19 cellular contexts compared by ENCODE assay signal in the genomic region with DNA sequence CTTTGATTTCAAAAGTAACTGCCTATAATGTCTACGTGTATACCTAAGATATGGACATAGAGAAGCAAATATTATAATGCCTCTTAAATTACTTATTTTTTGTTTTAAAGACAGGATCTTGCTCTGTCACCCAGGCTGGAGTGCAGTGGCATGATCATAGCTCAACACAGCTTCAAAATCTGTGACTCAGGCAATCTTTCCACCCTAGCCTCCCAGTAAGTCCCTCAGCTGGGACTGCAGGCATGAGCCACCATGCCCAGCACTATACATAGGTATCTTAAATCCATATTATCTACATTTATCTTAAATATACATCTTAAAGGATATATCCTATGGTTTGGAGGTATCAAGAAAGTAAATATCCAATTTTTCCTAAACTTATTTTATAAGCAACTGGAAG.
"Had no signal": no experiment of that assay in that cellular context is flagged by ENCODE, and none has a peak within 500 bp of the region (broad histone marks: within the 10 kb centered on the region; RNA-seq: fewer than 3 reads in every experiment).

No MANE protein-coding gene starts in this region.

- H3K4me3 ChIP-seq: coronary artery, hepatocyte, psoas muscle, right lobe of liver, spleen, thoracic aorta, transverse colon had no signal

- H3K4me1 ChIP-seq: psoas muscle, spleen had no signal

- H3K4me3 Mint-ChIP-seq: endodermal cell; naive thymus-derived CD4-positive, alpha-beta T cell; nephron progenitor cell; stimulated activated memory B cell treated with anti-CD40 and anti-IgM and Interleukin-4, amounts not matched to agents 10 μg/mL and 1 μg/mL and 100 μg/mL, for 72 hours; stimulated activated naive CD8-positive, alpha-beta T cell treated with anti-CD3 and anti-CD28 coated beads, Interleukin-15, amount 100 ng/mL, for 72 hours had no signal

- H3K27me3 Mint-ChIP-seq: naive thymus-derived CD4-positive, alpha-beta T cell; stimulated activated memory B cell treated with anti-CD40 and anti-IgM and Interleukin-4, amounts not matched to agents 10 μg/mL and 1 μg/mL and 100 μg/mL, for 72 hours; stimulated activated naive CD8-positive, alpha-beta T cell treated with anti-CD3 and anti-CD28 coated beads, Interleukin-15, amount 100 ng/mL, for 72 hours had no signal

- H3K36me3 ChIP-seq: right lobe of liver, spleen, thoracic aorta, transverse colon had no signal

- H3K27me3 ChIP-seq: hepatocyte, right lobe of liver, spleen, transverse colon had no signal

- H3K27ac ChIP-seq: coronary artery, hepatocyte, psoas muscle, right lobe of liver, spleen, thoracic aorta, transverse colon had no signal

- H3K4me1 Mint-ChIP-seq: naive thymus-derived CD4-positive, alpha-beta T cell; stimulated activated memory B cell treated with anti-CD40 and anti-IgM and Interleukin-4, amounts not matched to agents 10 μg/mL and 1 μg/mL and 100 μg/mL, for 72 hours; stimulated activated naive CD8-positive, alpha-beta T cell treated with anti-CD3 and anti-CD28 coated beads, Interleukin-15, amount 100 ng/mL, for 72 hours had no signal

- ATAC-seq: naive thymus-derived CD4-positive, alpha-beta T cell; psoas muscle; right lobe of liver; stimulated activated memory B cell treated with anti-CD40 and anti-IgM and Interleukin-4, amounts not matched to agents 10 μg/mL and 1 μg/mL and 100 μg/mL, for 72 hours; stimulated activated naive CD8-positive, alpha-beta T cell treated with anti-CD3 and anti-CD28 coated beads, Interleukin-15, amount 100 ng/mL, for 72 hours had no signal

- H3K27ac Mint-ChIP-seq: endodermal cell; naive thymus-derived CD4-positive, alpha-beta T cell; nephron progenitor cell; stimulated activated memory B cell treated with anti-CD40 and anti-IgM and Interleukin-4, amounts not matched to agents 10 μg/mL and 1 μg/mL and 100 μg/mL, for 72 hours had no signal

- H3K9me3 ChIP-seq: psoas muscle, right lobe of liver, spleen, thoracic aorta, transverse colon had no signal

- DNase-seq: effector CD4-positive, alpha-beta T cell; endodermal cell; kidney; left cardiac atrium; naive thymus-derived CD4-positive, alpha-beta T cell; nephron progenitor cell; psoas muscle; retina; right lobe of liver; spleen; stimulated activated CD4-positive, alpha-beta T cell treated with anti-CD3 and anti-CD28 coated beads, Interleukin-15, amount 100 ng/mL, for 24 hours; stimulated activated CD4-positive, alpha-beta T cell treated with anti-CD3 and anti-CD28 coated beads, Interleukin-1b, Interleukin-23, amount 100 ng/mL, for 48 hours; stimulated activated CD4-positive, alpha-beta T cell treated with anti-CD3 and anti-CD28 coated beads, Interleukin-4, amount 100 ng/mL, for 24 hours; stimulated activated naive CD8-positive, alpha-beta T cell treated with anti-CD3 and anti-CD28 coated beads, Interleukin-15, amount 100 ng/mL, for 72 hours; transverse colon had no signal

- H3K9me3 Mint-ChIP-seq: endodermal cell; nephron progenitor cell; stimulated activated memory B cell treated with anti-CD40 and anti-IgM and Interleukin-4, amounts not matched to agents 10 μg/mL and 1 μg/mL and 100 μg/mL, for 72 hours; stimulated activated naive CD8-positive, alpha-beta T cell treated with anti-CD3 and anti-CD28 coated beads, Interleukin-15, amount 100 ng/mL, for 72 hours had no signal
